ENCODE assay signal across 8 cellular contexts in the genomic region with DNA sequence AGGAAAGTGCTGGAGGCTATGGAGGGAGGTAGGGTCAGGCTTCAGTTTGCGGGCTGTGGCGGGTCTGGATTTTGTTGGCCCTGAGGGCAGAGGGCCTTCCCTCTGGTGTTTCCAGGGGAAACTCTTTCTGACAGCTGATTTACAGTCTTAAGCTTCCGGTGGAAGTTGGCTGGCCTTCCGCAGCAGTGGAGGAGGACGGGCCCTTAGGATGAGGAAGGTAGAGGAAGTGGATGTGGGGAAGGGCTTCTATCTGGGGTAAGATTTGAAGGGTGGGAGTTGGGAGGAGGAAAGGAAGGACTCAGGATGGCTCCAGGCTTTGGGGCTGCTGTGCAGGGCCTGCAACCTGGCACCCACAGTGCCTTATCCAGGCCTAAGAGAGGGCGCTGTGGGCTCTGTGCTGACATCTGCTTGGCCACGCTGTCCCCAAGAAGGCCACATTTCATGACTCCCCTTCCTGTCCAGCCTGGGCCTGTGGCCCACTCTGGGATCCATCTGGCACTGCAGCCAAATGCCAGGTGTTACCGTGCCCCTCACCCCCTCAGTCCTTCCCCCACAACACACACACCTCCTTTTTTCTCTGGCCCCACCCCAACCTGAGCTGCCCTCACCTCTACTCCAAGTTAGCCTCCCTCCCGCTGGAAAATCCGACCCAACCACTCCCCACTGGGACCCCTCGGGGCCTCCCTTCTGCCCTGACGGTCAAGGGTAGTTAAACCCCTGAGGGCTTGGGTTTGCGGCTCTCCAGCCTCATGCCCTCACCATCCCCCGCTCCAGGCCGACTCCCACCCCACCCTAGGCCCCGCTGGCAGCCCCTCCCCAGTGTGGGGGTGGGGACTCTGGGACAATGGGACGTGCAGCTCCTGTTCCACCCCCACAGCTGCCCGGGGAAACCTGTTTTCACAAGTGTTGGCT. TPM values are rescaled to one million over a fixed set of nuclear protein-coding genes. Genes with fewer than 3 reads are reported as not detected.
DNase-seq lines count a peak whose midpoint lies in the region; ATAC-seq and TF ChIP-seq lines count a peak whose summit lies in the region.

No MANE protein-coding gene starts in this region.

- H2BK120ac ChIP-seq in neuronal stem cell (ENCODE audit: low read depth, low read length), result no peak overlapping the region

- no peak overlapping the region for H2BK15ac ChIP-seq in neuronal stem cell (ENCODE audit: low read length)

- H3K18ac ChIP-seq in neuronal stem cell (ENCODE audit: low read length), result peak overlapping the region; percentile 93

- H3K9me3 ChIP-seq in esophagus (ENCODE audit: control insufficient read depth in 2 of 2, insufficient read depth in 1 of 2, low read depth in 1 of 2, low read length in 1 of 2) (no peaks in the 10 kb centered on the region), neuronal stem cell (replicated peaks in 1 of 2; ENCODE audit: control insufficient read depth in 2 of 2, insufficient read depth in 1 of 2, low read depth in 1 of 2, low read length in 2 of 2) (no peaks in the 10 kb centered on the region), testis (no peaks in the 10 kb centered on the region)

- peak overlapping the region; percentile 62 for H3K4ac ChIP-seq in neuronal stem cell (ENCODE audit: low read length)

- H3K79me1 ChIP-seq in neuronal stem cell (ENCODE audit: low read depth, low read length), result no peaks in the 10 kb centered on the region

- ATAC-seq in HG03135 (IDR thresholded peaks at IDR 0.05; ENCODE audit: unreplicated experiment), result no peak

- peak overlapping the region; percentile 25 for H3K23ac ChIP-seq in neuronal stem cell (ENCODE audit: low read depth, low read length, poor library complexity)

- no peak for TF ChIP-seq CTCF in testis (IDR thresholded peaks at IDR 0.05)

- H3K36me3 ChIP-seq in esophagus (ENCODE audit: control insufficient read depth in 2 of 2, insufficient read depth in 2 of 2, low read length in 1 of 2) (no peaks in the 10 kb centered on the region), neuronal stem cell (replicated peaks in 1 of 2; ENCODE audit: control insufficient read depth in 2 of 2, insufficient read depth in 2 of 2, low read length in 2 of 2) (no peaks in the 10 kb centered on the region), testis (ENCODE audit: low read depth, missing control alignments) (no peaks in the 10 kb centered on the region)

- H3K27me3 ChIP-seq in esophagus (ENCODE audit: control insufficient read depth in 1 of 2, insufficient read depth in 2 of 2, low read length in 2 of 2) (no peaks in the 10 kb centered on the region), neuronal stem cell (ENCODE audit: control insufficient read depth in 3 of 3, insufficient read depth in 3 of 3, low read depth in 1 of 3, low read length in 3 of 3) (peaks cover 0 to 32% (median 0%) of the 10 kb centered on the region in 3 experiments), testis (no peaks in the 10 kb centered on the region)

- intact Hi-C loops in testis (cut with DNase I; ENCODE audit: low total_unique reads), result no loop called here

- H3K4me1 ChIP-seq in esophagus (ENCODE audit: control insufficient read depth in 2 of 2, insufficient read depth in 2 of 2, low read length in 1 of 2) (peaks cover 0 to 14% of the 10 kb centered on the region in 2 donors), neuronal stem cell (ENCODE audit: control insufficient read depth in 2 of 2, insufficient read depth in 1 of 2, low read depth in 1 of 2, low read length in 2 of 2) (peaks cover 16 to 21% of the 10 kb centered on the region in 2 donors), testis (peaks cover 17% of the 10 kb centered on the region)

- 28 to 35% methylated on average over 18 of the region's 18 CpGs for WGBS in esophagus, 2 donors
- WGBS in neuronal stem cell (ENCODE audit: extremely low coverage in 2 of 2, insufficient read length in 2 of 2, insufficient replicate concordance in 1 of 2), 2 donors, result no CpG with 5 or more reads among the region's 18 CpGs
- WGBS in testis, 2 donors, result 58 to 70% methylated on average over 17 to 18 of the region's 18 CpGs

- H2BK12ac ChIP-seq in neuronal stem cell (ENCODE audit: low read length), result no peak overlapping the region

- peak; percentile 53 for DNase-seq in GDM1 (lab: John Stamatoyannopoulos, UW)
- DNase-seq in NCI-H345 (lab: John Stamatoyannopoulos, UW), result peak; percentile 73
- DNase-seq in neuronal stem cell (ENCODE audit: low spot score), result no peak
- DNase-seq in kidney glomerular epithelial cell (lab: John Stamatoyannopoulos, UW), result no peak
- DNase-seq in HCEC 1CT, result no peak
- no peak for DNase-seq in testis

- no peak overlapping the region for H3K14ac ChIP-seq in neuronal stem cell (ENCODE audit: low read length)

- H3K4me2 ChIP-seq in neuronal stem cell (ENCODE audit: insufficient read depth, low read length, poor library complexity, severe bottlenecking), result no peak overlapping the region

- H3K27ac ChIP-seq in esophagus (ENCODE audit: low read depth in 2 of 2, low read length in 1 of 2) (peak overlapping the region; percentile 55 to 75), neuronal stem cell (replicated peaks; ENCODE audit: low read length) (no peak overlapping the region), testis (no peak overlapping the region)

- TF ChIP-seq POLR2A in testis (IDR thresholded peaks at IDR 0.05), result no peak

- peak overlapping the region; percentile 85 for H2AFZ ChIP-seq in neuronal stem cell (ENCODE audit: low read length)

- no peak overlapping the region for H4K8ac ChIP-seq in neuronal stem cell (ENCODE audit: low read depth, low read length)

- peak overlapping the region; percentile 77 for H2AK5ac ChIP-seq in neuronal stem cell (ENCODE audit: low read depth, low read length)

- peak overlapping the region; percentile 46 for H2BK5ac ChIP-seq in neuronal stem cell (ENCODE audit: low read length)

- peak overlapping the region; percentile 24 for H3K9ac ChIP-seq in neuronal stem cell (ENCODE audit: low read depth, low read length, poor library complexity)

- H3K4me3 ChIP-seq in esophagus (ENCODE audit: low read depth in 1 of 2, low read length in 2 of 2), result no peak overlapping the region
- no peak overlapping the region for H3K4me3 ChIP-seq in neuronal stem cell (ENCODE audit: low read length in 2 of 2)
- no peak overlapping the region for H3K4me3 ChIP-seq in testis

- peak overlapping the region; percentile 9 for H4K91ac ChIP-seq in neuronal stem cell (ENCODE audit: low read depth, low read length, poor library complexity)

RNA-seq across cellular contexts. Expression of a gene that starts 7.7 kb away (rescaled TPM):
- polyA plus RNA-seq in esophagus (10 to 100 TPM; 16.4 to 28.4 TPM), testis (ENCODE audit: insufficient read depth, low read depth, low replicate concordance) (89.2 TPM)
- polyA plus RNA-seq in neuronal stem cell (2013, experiment 1 of 2), result 2.1 TPM
- polyA plus RNA-seq in neuronal stem cell (2013, experiment 2 of 2), result 1.6 TPM
- total RNA-seq in testis, result 10 to 100 TPM; 73.1 to 82.4 TPM

Comparison
In these comparisons a context has a peak if more than half of its experiments do, and no peak if none do; other contexts are left out.
1. DNase-seq: peak in GDM1 (single experiment) and NCI-H345 (single experiment); none in neuronal stem cell (single experiment), kidney glomerular epithelial cell (single experiment), HCEC 1CT (single experiment) and testis (single experiment).
2. H3K27ac ChIP-seq: peak in esophagus (2 of 2); none in neuronal stem cell (single experiment) and testis (0 of 2).